Comparison of ENCODE assay signal across 8 cellular contexts in genomic region chr13:28138012-28138755, GRCh38. TPM values are rescaled to one million over a fixed set of nuclear protein-coding genes. Genes with fewer than 3 reads are reported as not detected.
DNase-seq lines count a peak whose midpoint lies in the region; ATAC-seq and TF ChIP-seq lines count a peak whose summit lies in the region.

PAN3 (plus strand) TSS chr13:28138545; CDS start chr13:28138658, 113 bp downstream.

- peaks cover 35% of the 10 kb centered on the region for H3K4me1 ChIP-seq in CD8-positive, alpha-beta memory T cell (ENCODE audit: insufficient read depth, low read length)
- peaks cover 7% of the 10 kb centered on the region for H3K4me1 ChIP-seq in endocrine pancreas (ENCODE audit: control insufficient read depth, insufficient read depth, low read length)

- H3K9me3 ChIP-seq in CD8-positive, alpha-beta memory T cell (ENCODE audit: low read length): no peaks in the 10 kb centered on the region
- no peaks in the 10 kb centered on the region for H3K9me3 ChIP-seq in endocrine pancreas (ENCODE audit: control insufficient read depth, low read length)

- DNase-seq in CD8-positive, alpha-beta memory T cell: peak; percentile 90 to 96 (median 91)
- DNase-seq in HL-60 (ENCODE audit: low read depth in 1 of 2, low spot score in 1 of 2): peak; percentile 69 to 95
- DNase-seq in NOMO-1 treated with dmso at 0.1 percent for 144 hours (lab: John Stamatoyannopoulos, UW; ENCODE audit: unreplicated experiment): peak; percentile 92
- DNase-seq in activated CD8-positive, alpha-beta memory T cell treated with anti-CD3 and anti-CD28 coated beads, Interleukin-2, amount 10 ng/mL, durations not matched to agents 7 days and 5 days: peak; percentile 94
- peak; percentile 97 for DNase-seq in mesenteric fat pad (ENCODE audit: low spot score)
- peak; percentile 84 for DNase-seq in stimulated activated CD8-positive, alpha-beta memory T cell treated with anti-CD3 and anti-CD28 coated beads, Interleukin-15, amount 100 ng/mL, for 24 hours (ENCODE audit: low read depth)

- peak within 1 kb of the TSS; percentile 93 to 99 (median 98) for H3K27ac Mint-ChIP-seq in CD8-positive, alpha-beta memory T cell
- H3K27ac Mint-ChIP-seq in activated CD8-positive, alpha-beta memory T cell treated with anti-CD3 and anti-CD28 coated beads, Interleukin-2, amount 10 ng/mL, durations not matched to agents 7 days and 5 days: peak within 1 kb of the TSS; percentile 95

- no peaks in the 10 kb centered on the region for H3K36me3 ChIP-seq in CD8-positive, alpha-beta memory T cell (ENCODE audit: insufficient read depth, low read length)
- no peaks in the 10 kb centered on the region for H3K36me3 ChIP-seq in endocrine pancreas (ENCODE audit: control insufficient read depth, insufficient read depth, low read length)

- H3K36me3 Mint-ChIP-seq in CD8-positive, alpha-beta memory T cell: peaks cover 0 to 8% (median 0%) of the 10 kb centered on the region in 3 donors
- H3K36me3 Mint-ChIP-seq in activated CD8-positive, alpha-beta memory T cell treated with anti-CD3 and anti-CD28 coated beads, Interleukin-2, amount 10 ng/mL, durations not matched to agents 7 days and 5 days: peaks cover 5% of the 10 kb centered on the region

- no peaks in the 10 kb centered on the region for H3K27me3 ChIP-seq in CD8-positive, alpha-beta memory T cell (ENCODE audit: insufficient read depth, low read length, poor library complexity, severe bottlenecking)
- no peaks in the 10 kb centered on the region for H3K27me3 ChIP-seq in HL-60 (ENCODE audit: insufficient read depth, poor library complexity, severe bottlenecking)
- H3K27me3 ChIP-seq in endocrine pancreas (ENCODE audit: control insufficient read depth, insufficient read depth, low read length): no peaks in the 10 kb centered on the region

- POLR2A ChIA-PET in CD8-positive, alpha-beta memory T cell (lab: Charles Lee): interaction anchor here (0.7 to 1.9 kb wide), 8 partner anchors 67 to 716 kb away, joined by 3 to 9 read pairs (median 5); partner anchors contain the start of gene POMP

- CTCF ChIA-PET in CD8-positive, alpha-beta memory T cell (lab: Charles Lee): no interaction called here
- CTCF ChIA-PET in activated CD8-positive, alpha-beta memory T cell treated with anti-CD3 and anti-CD28 coated beads, Interleukin-2, amount 10 ng/mL, durations not matched to agents 7 days and 5 days (lab: Charles Lee): no interaction called here

- H3K4me3 Mint-ChIP-seq in CD8-positive, alpha-beta memory T cell: peak within 1 kb of the TSS; percentile 92 to 98 (median 93)
- peak within 1 kb of the TSS; percentile 82 for H3K4me3 Mint-ChIP-seq in activated CD8-positive, alpha-beta memory T cell treated with anti-CD3 and anti-CD28 coated beads, Interleukin-2, amount 10 ng/mL, durations not matched to agents 7 days and 5 days

- H3K9ac ChIP-seq in endocrine pancreas (ENCODE audit: control insufficient read depth, insufficient read depth, low read length): peak within 1 kb of the TSS; percentile 100

- peaks cover 44 to 55% (median 52%) of the 10 kb centered on the region in 3 donors for H3K4me1 Mint-ChIP-seq in CD8-positive, alpha-beta memory T cell
- H3K4me1 Mint-ChIP-seq in activated CD8-positive, alpha-beta memory T cell treated with anti-CD3 and anti-CD28 coated beads, Interleukin-2, amount 10 ng/mL, durations not matched to agents 7 days and 5 days: peaks cover 35% of the 10 kb centered on the region

- peak within 1 kb of the TSS; percentile 88 for H3K27ac ChIP-seq in CD8-positive, alpha-beta memory T cell (ENCODE audit: low read depth, low read length)
- H3K27ac ChIP-seq in HL-60 (replicated peaks): peak within 1 kb of the TSS; percentile 99

- peak; percentile 58 for ATAC-seq in GM19452 (IDR thresholded peaks at IDR 0.05; ENCODE audit: unreplicated experiment)
- ATAC-seq in activated CD8-positive, alpha-beta memory T cell treated with anti-CD3 and anti-CD28 coated beads, Interleukin-2, amount 10 ng/mL, durations not matched to agents 7 days and 5 days: peak; percentile 79

- H3K9me3 Mint-ChIP-seq in CD8-positive, alpha-beta memory T cell: no peaks in the 10 kb centered on the region
- no peaks in the 10 kb centered on the region for H3K9me3 Mint-ChIP-seq in activated CD8-positive, alpha-beta memory T cell treated with anti-CD3 and anti-CD28 coated beads, Interleukin-2, amount 10 ng/mL, durations not matched to agents 7 days and 5 days (ENCODE audit: low read depth)

- H3K4me3 ChIP-seq in CD8-positive, alpha-beta memory T cell (ENCODE audit: low read length): peak within 1 kb of the TSS; percentile 81
- H3K4me3 ChIP-seq in HL-60 (replicated peaks; ENCODE audit: insufficient read depth, low read length): peak within 1 kb of the TSS; percentile 67
- H3K4me3 ChIP-seq in endocrine pancreas (ENCODE audit: control insufficient read depth, insufficient read depth, low read length): peak within 1 kb of the TSS; percentile 96

- no peak for TF ChIP-seq CTCF in HL-60 (IDR thresholded peaks at IDR 0.05; ENCODE audit: insufficient read depth, low read length)

- peaks cover 0 to 4% of the 10 kb centered on the region in 2 donors for H3K27me3 Mint-ChIP-seq in CD8-positive, alpha-beta memory T cell
- H3K27me3 Mint-ChIP-seq in activated CD8-positive, alpha-beta memory T cell treated with anti-CD3 and anti-CD28 coated beads, Interleukin-2, amount 10 ng/mL, durations not matched to agents 7 days and 5 days: no peaks in the 10 kb centered on the region

RNA-seq across cellular contexts. Expression of gene PAN3, which starts in this region (rescaled TPM):
- total RNA-seq in CD8-positive, alpha-beta memory T cell: 10 to 100 TPM; 33.1 to 33.3 TPM
- polyA plus RNA-seq in CD8-positive, alpha-beta memory T cell: 5.3 TPM
- total RNA-seq in activated CD8-positive, alpha-beta memory T cell treated with anti-CD3 and anti-CD28 coated beads, Interleukin-2, amount 10 ng/mL, durations not matched to agents 7 days and 5 days: 10 to 100 TPM; 34.1 to 40.7 TPM
- total RNA-seq in mesenteric fat pad: 31.2 TPM

Comparison
In these comparisons a context has a peak if more than half of its experiments do, and no peak if none do; other contexts are left out.
1. Peak in every context shown above with its lines: DNase-seq, ATAC-seq, H3K4me3 ChIP-seq and H3K27ac ChIP-seq.